Comparison of ENCODE assay signal across 8 cellular contexts in genomic region chr1:58814251-58815068, GRCh38. TPM values are rescaled to one million over a fixed set of nuclear protein-coding genes. Genes with fewer than 3 reads are reported as not detected.
DNase-seq lines count a peak whose midpoint lies in the region; ATAC-seq and TF ChIP-seq lines count a peak whose summit lies in the region.

No MANE protein-coding gene starts in this region.

- peak overlapping the region; percentile 81 to 90 for H3K9ac ChIP-seq in colonic mucosa (ENCODE audit: low read depth in 2 of 2, low read length in 2 of 2)

- DNase-seq in T-helper 2 cell treated with Interferon-gamma antibody and Interleukin-4, amounts not matched to agents 5 μg/mL and 100 μg/mL, for 36 hours (ENCODE audit: low spot score), result no peak
- DNase-seq in T-helper 2 cell (no peak), colonic mucosa (peak; percentile 84), lower lobe of right lung (peak; percentile 84), transverse colon (peak; percentile 86), NCI-H2029 treated with DMSO at 0.1 percent for 48 hours (lab: John Stamatoyannopoulos, UW) (no peak)

- peak; percentile 82 for TF ChIP-seq POLR2A in transverse colon (IDR thresholded peaks at IDR 0.05)

- H3K9me3 ChIP-seq in colonic mucosa (no peaks in the 10 kb centered on the region), lower lobe of right lung (no peaks in the 10 kb centered on the region), transverse colon (no peaks in the 10 kb centered on the region)

- WGBS in transverse colon (ENCODE audit: low coverage in 1 of 2), 2 donors, result 49 to 85% methylated on average over 4 to 44 of the region's 45 CpGs

- H3K4me1 ChIP-seq in colonic mucosa (peaks cover 6% of the 10 kb centered on the region), lower lobe of right lung (peaks cover 58% of the 10 kb centered on the region), transverse colon (peaks cover 5 to 49% (median 20%) of the 10 kb centered on the region in 4 donors)

- peak overlapping the region; percentile 5 for H3K4me3 ChIP-seq in colonic mucosa
- peak overlapping the region; percentile 75 for H3K4me3 ChIP-seq in lower lobe of right lung
- peak overlapping the region in 3 of 4 donors; percentile 51 to 69 (median 55) for H3K4me3 ChIP-seq in transverse colon

- in situ Hi-C loops in transverse colon (cut with MboI; ENCODE audit: low pct_ligation_motif_present in 1 of 4, low pct_unique_long_range_greater_than_20kb in 1 of 4, low sequenced_read_pairs in 3 of 4), result no loop called here

- no peak for TF ChIP-seq EP300 in transverse colon (IDR thresholded peaks at IDR 0.05; ENCODE audit: low read depth)

- H3K27ac ChIP-seq in colonic mucosa, result peak overlapping the region; percentile 93
- H3K27ac ChIP-seq in lower lobe of right lung, result peak overlapping the region; percentile 97
- peak overlapping the region; percentile 93 to 96 (median 94) for H3K27ac ChIP-seq in transverse colon

- ATAC-seq in lower lobe of right lung, result peak; percentile 63 to 79
- ATAC-seq in HG03469 (IDR thresholded peaks at IDR 0.05; ENCODE audit: unreplicated experiment), result no peak
- no peak for ATAC-seq in HG02623 (IDR thresholded peaks at IDR 0.05; ENCODE audit: unreplicated experiment)

- H3K27me3 ChIP-seq in colonic mucosa, result no peaks in the 10 kb centered on the region
- no peaks in the 10 kb centered on the region for H3K27me3 ChIP-seq in lower lobe of right lung (ENCODE audit: low read depth)
- H3K27me3 ChIP-seq in transverse colon, result no peaks in the 10 kb centered on the region

- no peaks in the 10 kb centered on the region for H3K9me3 Mint-ChIP-seq in T-helper 2 cell treated with Interferon-gamma antibody and Interleukin-4, amounts not matched to agents 5 μg/mL and 100 μg/mL, for 36 hours

- intact Hi-C loops in colonic mucosa (cut with DNase I), result loop anchor here (5.0 kb wide), 1 partner anchor 88 kb away; no protein-coding TSS in a partner anchor
- intact Hi-C loops in lower lobe of right lung (cut with DNase I), result no loop called here
- intact Hi-C loops in transverse colon (cut with DNase I; ENCODE audit: low total_unique reads), result loop anchor here (10.0 kb wide), 1 partner anchor 80 kb away; no protein-coding TSS in a partner anchor

- peaks cover 2% of the 10 kb centered on the region for H3K27me3 Mint-ChIP-seq in T-helper 2 cell treated with Interferon-gamma antibody and Interleukin-4, amounts not matched to agents 5 μg/mL and 100 μg/mL, for 36 hours (ENCODE audit: low read depth)

- H3K36me3 ChIP-seq in colonic mucosa (no peaks in the 10 kb centered on the region), lower lobe of right lung (no peaks in the 10 kb centered on the region), transverse colon (no peaks in the 10 kb centered on the region)

- H3K4me1 Mint-ChIP-seq in T-helper 2 cell treated with Interferon-gamma antibody and Interleukin-4, amounts not matched to agents 5 μg/mL and 100 μg/mL, for 36 hours (ENCODE audit: low read depth), result peaks cover 43% of the 10 kb centered on the region

- TF ChIP-seq CTCF in colonic mucosa (IDR thresholded peaks at IDR 0.05) (no peak), lower lobe of right lung (IDR thresholded peaks at IDR 0.05) (no peak), transverse colon (IDR thresholded peaks at IDR 0.05) (no peak)

- H3K4me3 Mint-ChIP-seq in T-helper 2 cell treated with Interferon-gamma antibody and Interleukin-4, amounts not matched to agents 5 μg/mL and 100 μg/mL, for 36 hours, result peak overlapping the region; percentile 53

- H3K36me3 Mint-ChIP-seq in T-helper 2 cell treated with Interferon-gamma antibody and Interleukin-4, amounts not matched to agents 5 μg/mL and 100 μg/mL, for 36 hours (ENCODE audit: low read depth), result peaks cover 1% of the 10 kb centered on the region

- H3K27ac Mint-ChIP-seq in T-helper 2 cell treated with Interferon-gamma antibody and Interleukin-4, amounts not matched to agents 5 μg/mL and 100 μg/mL, for 36 hours, result no peak overlapping the region

RNA-seq across cellular contexts. Expression of gene JUN, which starts 30.6 kb away (rescaled TPM):
- total RNA-seq in colonic mucosa (100 to 1,000 TPM in 1 of 2 donors, 10 to 100 TPM in 1; 94.1 to 137 TPM), lower lobe of right lung (118 TPM), transverse colon (100 to 1,000 TPM; 315 to 440 (median 376) TPM)

Comparison
In these comparisons a context has a peak if more than half of its experiments do, and no peak if none do; other contexts are left out.
1. DNase-seq: peak in colonic mucosa (single experiment), lower lobe of right lung (single experiment) and transverse colon (single experiment); none in T-helper 2 cell treated with Interferon-gamma antibody and Interleukin-4, amounts not matched to agents 5 μg/mL and 100 μg/mL, for 36 hours (single experiment), T-helper 2 cell (0 of 5) and NCI-H2029 treated with DMSO at 0.1 percent for 48 hours (single experiment).
2. H3K4me3 ChIP-seq: peak in every context shown above with its lines; median percentile 75 in lower lobe of right lung; 55 in transverse colon; 5 in colonic mucosa.
3. ATAC-seq: peak in lower lobe of right lung (2 of 2); none in HG03469 (single experiment) and HG02623 (single experiment).
4. Peak in every context shown above with its lines, with median percentiles within 50 percentile points of each other: H3K27ac ChIP-seq.